ENCODE assay signal across 19 cellular contexts in the genomic region with DNA sequence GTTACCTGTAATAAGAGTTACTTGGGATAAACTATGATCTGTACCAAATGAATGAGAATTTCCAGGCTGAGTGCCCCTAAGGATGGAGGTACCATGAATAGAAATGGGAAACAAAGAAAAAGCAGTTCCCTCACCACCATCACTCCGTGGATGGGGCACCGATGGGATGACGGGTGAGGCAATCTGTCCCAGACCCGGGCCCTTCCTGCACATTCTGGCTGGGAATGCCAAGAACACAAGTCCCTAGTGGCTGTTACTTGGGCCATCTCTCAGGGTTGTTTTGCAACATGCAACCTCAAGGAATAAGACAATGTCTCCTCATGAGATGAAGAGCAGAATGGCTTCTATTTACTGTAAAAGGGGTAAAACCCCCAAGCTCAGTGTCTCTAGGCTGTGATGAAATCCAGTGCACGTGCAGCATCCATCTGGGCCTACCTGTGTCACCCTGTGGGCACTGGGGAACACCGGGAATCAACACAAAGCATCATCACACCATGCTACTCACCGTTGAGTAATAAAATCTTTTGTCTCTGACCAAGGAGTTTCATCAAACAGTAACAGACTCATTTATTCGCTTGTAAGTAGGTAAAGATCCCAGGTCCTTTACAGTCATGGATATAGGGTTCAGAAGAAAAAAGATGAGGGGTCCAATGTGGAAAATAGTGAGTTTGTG. TPM values are rescaled to one million over a fixed set of nuclear protein-coding genes. Genes with fewer than 3 reads are reported as not detected.
DNase-seq lines count a peak whose midpoint lies in the region; ATAC-seq, FAIRE-seq and TF ChIP-seq lines count a peak whose summit lies in the region.
"Had no signal": no experiment of that assay in that cellular context is flagged by ENCODE, and none has a peak within 500 bp of the region (broad histone marks: within the 10 kb centered on the region; RNA-seq: fewer than 3 reads in every experiment).

No MANE protein-coding gene starts in this region.

- H3K9me3 Mint-ChIP-seq in neural crest cell (no peaks in the 10 kb centered on the region), endothelial cell (ENCODE audit: unreplicated experiment) (no peaks in the 10 kb centered on the region)
- H3K9me3 Mint-ChIP-seq: CD8-positive, alpha-beta T cell; GM23338 had no signal

- no peak overlapping the region for H3K4me3 Mint-ChIP-seq in neural crest cell
- H3K4me3 Mint-ChIP-seq in endothelial cell (ENCODE audit: unreplicated experiment) = no peak overlapping the region
- H3K4me3 Mint-ChIP-seq: CD8-positive, alpha-beta T cell; GM23338 had no signal

- TF ChIP-seq POLR2A in H54 (IDR thresholded peaks at IDR 0.05; ENCODE audit: low read depth, low read length) = no peak

- no peak for DNase-seq in H54 (ENCODE audit: insufficient read length, low spot score)
- DNase-seq in bronchial epithelial cell (ENCODE audit: low read depth) = peak; percentile 38
- DNase-seq in epithelial cell of prostate (ENCODE audit: low read depth, low spot score) = no peak
- no peak for DNase-seq in neural crest cell (ENCODE audit: low read depth, low spot score)
- DNase-seq in endothelial cell (ENCODE audit: low spot score) = no peak
- DNase-seq in NCI-H2227 treated with DMSO at 0.1 percent for 48 hours (lab: John Stamatoyannopoulos, UW) = no peak
- DNase-seq: C1 segment of cervical spinal cord; Caco-2; CD8-positive, alpha-beta T cell; DMS153; DND-41; H7; HCEC 1CT had no signal

- peak; percentile 60 for FAIRE-seq in H54 (lab: Jason Lieb, UNC)
- FAIRE-seq in bronchial epithelial cell (lab: Jason Lieb, UNC) = no peak
- FAIRE-seq: G401.6, GM12892, GM19239 had no signal

- TF ChIP-seq CTCF in bronchial epithelial cell (IDR thresholded peaks at IDR 0.05; ENCODE audit: insufficient read depth, low read length, severe bottlenecking) (no peak), neural crest cell (conservative IDR thresholded peaks at IDR 0.05) (no peak), endothelial cell (IDR thresholded peaks at IDR 0.05; ENCODE audit: unreplicated experiment) (no peak)

- H3K27me3 Mint-ChIP-seq in neural crest cell (ENCODE audit: low read depth) = no peaks in the 10 kb centered on the region
- peaks cover 3% of the 10 kb centered on the region for H3K27me3 Mint-ChIP-seq in endothelial cell (ENCODE audit: unreplicated experiment)

- H3K4me1 Mint-ChIP-seq in neural crest cell (peaks cover 19% of the 10 kb centered on the region), endothelial cell (ENCODE audit: unreplicated experiment) (peaks cover 36% of the 10 kb centered on the region)

- H3K27me3 ChIP-seq in bronchial epithelial cell (ENCODE audit: control insufficient read depth, insufficient read depth, low read length) = no peaks in the 10 kb centered on the region

- peaks cover 1% of the 10 kb centered on the region for H3K36me3 ChIP-seq in bronchial epithelial cell (ENCODE audit: control insufficient read depth, insufficient read depth, low read length)

- H3K4me3 ChIP-seq in bronchial epithelial cell (ENCODE audit: low read depth, low read length) = no peak overlapping the region
- H3K4me3 ChIP-seq: GM23338 had no signal

- H3K27ac Mint-ChIP-seq in neural crest cell (ENCODE audit: unreplicated experiment) (peak overlapping the region; percentile 29), endothelial cell (ENCODE audit: unreplicated experiment) (no peak overlapping the region)
- H3K27ac Mint-ChIP-seq: CD8-positive, alpha-beta T cell; GM23338 had no signal

- ATAC-seq in GM18861 (IDR thresholded peaks at IDR 0.05; ENCODE audit: unreplicated experiment) (no peak), HG03108 (IDR thresholded peaks at IDR 0.05; ENCODE audit: unreplicated experiment) (no peak)
- ATAC-seq: CD8-positive, alpha-beta T cell; GM23338 had no signal

- H3K27ac ChIP-seq in epithelial cell of prostate = peak overlapping the region; percentile 27

- peaks cover 11% of the 10 kb centered on the region for H3K36me3 Mint-ChIP-seq in neural crest cell (ENCODE audit: low read depth)
- H3K36me3 Mint-ChIP-seq in endothelial cell (ENCODE audit: low read depth, unreplicated experiment) = peaks cover 18% of the 10 kb centered on the region
- H3K36me3 Mint-ChIP-seq: CD8-positive, alpha-beta T cell had no signal

RNA-seq across cellular contexts. Expression of a gene that starts 22.3 kb away (rescaled TPM):
- total RNA-seq in bronchial epithelial cell (10.9 and 15.8 TPM in 2 replicates), neural crest cell (36.7 and 37.3 TPM in 2 replicates), endothelial cell (ENCODE audit: unreplicated experiment) (66.9 TPM)
